In genomic region chr12:123089631-123090353, GRCh38 we compare ENCODE assay signal across 1 cellular context.
TF ChIP-seq lines count a peak whose summit lies in the region.

No MANE protein-coding gene starts in this region.

TF ChIP-seq in K562, 482 proteins besides CTCF, POLR2A, EP300 and RAD21 (continued from another document and continues in another):
- no peak for TF ChIP-seq RERE (CRISPR knock-in tag; IDR thresholded peaks at IDR 0.05; ENCODE audit: borderline replicate concordance)
- no peak for TF ChIP-seq CBX2 (IDR thresholded peaks at IDR 0.05; ENCODE audit: insufficient read depth, low read length, poor library complexity, severe bottlenecking)
- TF ChIP-seq MTA3 (IDR thresholded peaks at IDR 0.05; ENCODE audit: borderline replicate concordance) = peak; percentile 10; the same call in 1 of the 2 replicates
- TF ChIP-seq ZSCAN29 (IDR thresholded peaks at IDR 0.05) = no peak
- TF ChIP-seq DEAF1 (CRISPR knock-in tag; IDR thresholded peaks at IDR 0.05) = no peak
- no peak for TF ChIP-seq CEBPB (tag; IDR thresholded peaks at IDR 0.05)
- no peak for TF ChIP-seq GTF2E2 (tag; IDR thresholded peaks at IDR 0.05)
- no peak for TF ChIP-seq ZNF696 (CRISPR knock-in tag; conservative IDR thresholded peaks at IDR 0.05)
- TF ChIP-seq EP400 (IDR thresholded peaks at IDR 0.05) = no peak; the same call in 1 of the 2 replicates
- no peak for TF ChIP-seq ETS1 (conservative IDR thresholded peaks at IDR 0.05; ENCODE audit: control insufficient read depth, low read depth, low read length)
- TF ChIP-seq VEZF1 (CRISPR knock-in tag; IDR thresholded peaks at IDR 0.05) = no peak
- no peak for TF ChIP-seq ZNF324 (CRISPR knock-in tag; IDR thresholded peaks at IDR 0.05)
- TF ChIP-seq AFF1 (IDR thresholded peaks at IDR 0.05; ENCODE audit: low read depth in 1 of 2, partially characterized antibody in 2 of 2) = peak in 1 of 2 experiments; percentile 62
- TF ChIP-seq NR0B1 (IDR thresholded peaks at IDR 0.05; ENCODE audit: partially characterized antibody) = no peak
- peak; percentile 3; the same call in 1 of the 2 replicates for TF ChIP-seq CREM (IDR thresholded peaks at IDR 0.05; ENCODE audit: low read depth)
- TF ChIP-seq SRSF3 (IDR thresholded peaks at IDR 0.05; ENCODE audit: insufficient read depth, low read length) = no peak
- no peak for TF ChIP-seq SREBF2 (CRISPR knock-in tag; IDR thresholded peaks at IDR 0.05)
- TF ChIP-seq ZNF699 (CRISPR knock-in tag; IDR thresholded peaks at IDR 0.05; ENCODE audit: insufficient replicate concordance) = no peak
- TF ChIP-seq KDM5B (IDR thresholded peaks at IDR 0.05; ENCODE audit: insufficient replicate concordance, low read depth, low read length) = no peak
- no peak for TF ChIP-seq E2F5 (CRISPR knock-in tag; IDR thresholded peaks at IDR 0.05)
- no peak for TF ChIP-seq MEF2D (tag; conservative IDR thresholded peaks at IDR 0.05; ENCODE audit: low read depth)
- TF ChIP-seq PRDM10 (IDR thresholded peaks at IDR 0.05; ENCODE audit: partially characterized antibody) = no peak
- no peak for TF ChIP-seq SLC30A9 (CRISPR knock-in tag; IDR thresholded peaks at IDR 0.05)
- peak; percentile 12 for TF ChIP-seq NEUROD1 (IDR thresholded peaks at IDR 0.05; ENCODE audit: borderline replicate concordance, low read depth, low read length, partially characterized antibody)
- TF ChIP-seq BCOR (IDR thresholded peaks at IDR 0.05) = no peak
- no peak for TF ChIP-seq ZNF224 (CRISPR knock-in tag; IDR thresholded peaks at IDR 0.05)
- TF ChIP-seq TFAP4 (CRISPR knock-in tag; IDR thresholded peaks at IDR 0.05; ENCODE audit: borderline replicate concordance) = no peak
- no peak for TF ChIP-seq RAD51 (IDR thresholded peaks at IDR 0.05; ENCODE audit: borderline replicate concordance, low read depth)
- no peak for TF ChIP-seq HINFP (tag; conservative IDR thresholded peaks at IDR 0.05; ENCODE audit: low read depth)
- peak; percentile 60 for TF ChIP-seq ZNF766 (CRISPR knock-in tag; conservative IDR thresholded peaks at IDR 0.05)
- TF ChIP-seq RBM25 (IDR thresholded peaks at IDR 0.05; ENCODE audit: low read depth, low read length, severe bottlenecking) = no peak
